ENCODE assay signal across 11 cellular contexts in genomic region chr22:46761017-46761416, GRCh38. TPM values are rescaled to one million over a fixed set of nuclear protein-coding genes. Genes with fewer than 3 reads are reported as not detected.
A peak's percentile ranks its signal among the peaks of the same experiment; 100 is the strongest.
DNase-seq lines count a peak whose midpoint lies in the region; ATAC-seq, FAIRE-seq and TF ChIP-seq lines count a peak whose summit lies in the region.
"Had no signal": no experiment of that assay in that cellular context is flagged by ENCODE, and none has a peak within 500 bp of the region (broad histone marks: within the 10 kb centered on the region; RNA-seq: fewer than 3 reads in every experiment).

No MANE protein-coding gene starts in this region.

- H2AFZ ChIP-seq in K562 (ENCODE audit: low read depth, low read length), result no peak overlapping the region

- no peaks in the 10 kb centered on the region for H3K9me1 ChIP-seq in K562 (ENCODE audit: control insufficient read depth, insufficient read depth, low read length)

- TF ChIP-seq CTCF in K562 (IDR thresholded peaks at IDR 0.05 in 2 of 3, conservative IDR thresholded peaks at IDR 0.05 in 1 of 3; ENCODE audit: insufficient read depth in 2 of 3, low read depth in 1 of 3, low read length in 3 of 3), result no peak

- peak overlapping the region; percentile 81 to 97 (median 89) for H3K4me2 ChIP-seq in BLaER1 treated with 17β-estradiol and CSF1 and Interleukin-3, amounts not matched to agents 10 nM and 100 nM
- peak overlapping the region; percentile 94 for H3K4me2 ChIP-seq in K562 (ENCODE audit: insufficient read depth, low read length)

- peaks cover 5 to 33% (median 20%) of the 10 kb centered on the region in 11 experiments; a peak in 17 of 22 replicates for H4K20me1 ChIP-seq in BLaER1 treated with 17β-estradiol and CSF1 and Interleukin-3, amounts not matched to agents 10 nM and 100 nM
- H4K20me1 ChIP-seq in K562 (replicated peaks; ENCODE audit: control insufficient read depth, insufficient read depth, low read length), result no peaks in the 10 kb centered on the region; the same call in 1 of the 2 replicates

- BruUV-seq in K562 (replicated peaks; lab: Mats Ljungman, UMichigan), result no TSS peak

- CTCF ChIA-PET in K562 (lab: Yijun Ruan, JAX; ENCODE audit: low intra/inter-chr PET ratio), result no interaction called here

- peaks cover 64 to 73% (median 71%) of the 10 kb centered on the region in 10 experiments for H3K4me1 ChIP-seq in BLaER1 treated with 17β-estradiol and CSF1 and Interleukin-3, amounts not matched to agents 10 nM and 100 nM
- H3K4me1 ChIP-seq in HUES6 (ENCODE audit: control insufficient read depth, insufficient read depth, low read length), result peaks cover 8% of the 10 kb centered on the region; the same call in 1 of the 2 replicates
- peaks cover 5 to 10% of the 10 kb centered on the region in 2 experiments; a peak in 4 of 5 replicates for H3K4me1 ChIP-seq in K562 (replicated peaks in 1 of 2; ENCODE audit: control insufficient read depth in 2 of 2, insufficient read depth in 2 of 2, low read length in 2 of 2)

- in situ Hi-C loops in K562 (cut with MboI), result no loop called here

- H3K27me3 ChIP-seq in BLaER1 treated with 17β-estradiol and CSF1 and Interleukin-3, amounts not matched to agents 10 nM and 100 nM, result no peaks in the 10 kb centered on the region
- H3K27me3 ChIP-seq in HUES6 (ENCODE audit: control insufficient read depth, insufficient read depth, low read length) (no peaks in the 10 kb centered on the region), K562 (ENCODE audit: control insufficient read depth in 2 of 2, insufficient read depth in 2 of 2, low read length in 2 of 2) (no peaks in the 10 kb centered on the region)

- H3K27ac ChIP-seq in BLaER1 treated with 17β-estradiol and CSF1 and Interleukin-3, amounts not matched to agents 10 nM and 100 nM, result peak overlapping the region in 4 of 11 experiments; percentile 94 to 97 (median 96); a peak in 3 of 22 replicates
- H3K27ac ChIP-seq in HUES6 (ENCODE audit: low read depth, low read length) (no peak overlapping the region), K562 (ENCODE audit: extremely low read depth, low read depth, low read length) (peak overlapping the region; percentile 35; the same call in 1 of the 3 replicates)

- peaks cover 46% of the 10 kb centered on the region in 2 donors for H3K4me1 Mint-ChIP-seq in natural killer cell treated with Interleukin-12 subunit alpha and Interleukin-12 subunit beta and Interleukin-15 and Interleukin-18, amount 100 ng/mL, for 72 hours (ENCODE audit: low read depth in 2 of 2)

- peak overlapping the region; percentile 89 to 98 (median 93); a peak in 20 of 22 replicates for H3K9ac ChIP-seq in BLaER1 treated with 17β-estradiol and CSF1 and Interleukin-3, amounts not matched to agents 10 nM and 100 nM
- H3K9ac ChIP-seq in HUES6 (ENCODE audit: low read length) (peak overlapping the region; percentile 12), K562 (ENCODE audit: insufficient read depth in 1 of 2, low read depth in 2 of 2, low read length in 2 of 2) (peak overlapping the region; percentile 86 to 98)

- peak overlapping the region; percentile 100 for H3K27ac Mint-ChIP-seq in natural killer cell treated with Interleukin-12 subunit alpha and Interleukin-12 subunit beta and Interleukin-15 and Interleukin-18, amount 100 ng/mL, for 72 hours

- no peak for TF ChIP-seq RAD21 in K562 (CRISPR knock-in tag; conservative IDR thresholded peaks at IDR 0.05 in 1 of 2, IDR thresholded peaks at IDR 0.05 in 1 of 2)

- peaks cover 0 to 15% (median 5%) of the 10 kb centered on the region in 11 experiments; a peak in 11 of 22 replicates for H3K36me3 ChIP-seq in BLaER1 treated with 17β-estradiol and CSF1 and Interleukin-3, amounts not matched to agents 10 nM and 100 nM
- H3K36me3 ChIP-seq in HUES6 (ENCODE audit: control insufficient read depth, insufficient read depth, low read length) (peaks cover 20% of the 10 kb centered on the region), K562 (ENCODE audit: control insufficient read depth, insufficient read depth, low read length) (peaks cover 19% of the 10 kb centered on the region; the same call in 2 of the 3 replicates)

- WGBS in K562 (ENCODE audit: insufficient coverage, low coverage, missing lambda C conversion rate), result 51% methylated on average over 6 of the region's 6 CpGs

- no peak for FAIRE-seq in K562 (lab: Jason Lieb, UNC)

- H3K9me3 ChIP-seq in BLaER1 treated with 17β-estradiol and CSF1 and Interleukin-3, amounts not matched to agents 10 nM and 100 nM (replicated peaks in 1 of 11), result peaks cover 8 to 15% (median 12%) of the 10 kb centered on the region in 11 experiments
- H3K9me3 ChIP-seq in HUES6 (ENCODE audit: control insufficient read depth, insufficient read depth, low read depth, low read length) (peaks cover 15% of the 10 kb centered on the region), K562 (replicated peaks; ENCODE audit: control insufficient read depth, insufficient read depth, low read depth, low read length) (peaks cover 6% of the 10 kb centered on the region)

- TF ChIP-seq EP300 in K562 (IDR thresholded peaks at IDR 0.05; ENCODE audit: low read length), result no peak

- H3K79me2 ChIP-seq in K562 (ENCODE audit: control insufficient read depth, insufficient read depth, low read length), result peaks cover 42% of the 10 kb centered on the region

- peak overlapping the region in 9 of 10 experiments; percentile 77 to 98 (median 86); a peak in 12 of 20 replicates for H3K4me3 ChIP-seq in BLaER1 treated with 17β-estradiol and CSF1 and Interleukin-3, amounts not matched to agents 10 nM and 100 nM
- H3K4me3 ChIP-seq in HUES6 (ENCODE audit: low read depth, low read length) (peak overlapping the region; percentile 98), K562 (peak overlapping the region; percentile 90)
- H3K4me3 ChIP-seq: lung had no signal

- H3K27me3 Mint-ChIP-seq in natural killer cell treated with Interleukin-12 subunit alpha and Interleukin-12 subunit beta and Interleukin-15 and Interleukin-18, amount 100 ng/mL, for 72 hours, result no peaks in the 10 kb centered on the region

- intact Hi-C loops in K562 (cut with micrococcal nuclease), result no loop called here

- DNase-seq in K562 (ENCODE audit: extremely low read depth in 1 of 4, low spot score in 3 of 4) (no peak), epidermal melanocyte (ENCODE audit: insufficient read length, low spot score) (no peak)
- peak; percentile 53 for DNase-seq in natural killer cell treated with Interleukin-12 subunit alpha and Interleukin-12 subunit beta and Interleukin-15 and Interleukin-18, amount 100 ng/mL, for 72 hours (ENCODE audit: low spot score)
- DNase-seq in central memory CD4-positive, alpha-beta T cell, result no peak
- DNase-seq in stimulated activated CD4-positive, alpha-beta T cell treated with anti-CD3 and anti-CD28 coated beads, Interleukin-2, amount 100 ng/mL, for 48 hours, result no peak
- DNase-seq: NCI-H345; stimulated activated CD4-positive, alpha-beta T cell treated with anti-CD3 and anti-CD28 coated beads, Interleukin-4, amount 100 ng/mL, for 4 hours had no signal

- H3K9me3 Mint-ChIP-seq in natural killer cell treated with Interleukin-12 subunit alpha and Interleukin-12 subunit beta and Interleukin-15 and Interleukin-18, amount 100 ng/mL, for 72 hours, result peaks cover 5% of the 10 kb centered on the region

- H3K36me3 Mint-ChIP-seq in natural killer cell treated with Interleukin-12 subunit alpha and Interleukin-12 subunit beta and Interleukin-15 and Interleukin-18, amount 100 ng/mL, for 72 hours, result peaks cover 4% of the 10 kb centered on the region

- H3K4me3 Mint-ChIP-seq in natural killer cell treated with Interleukin-12 subunit alpha and Interleukin-12 subunit beta and Interleukin-15 and Interleukin-18, amount 100 ng/mL, for 72 hours, result peak overlapping the region; percentile 100

- TF ChIP-seq POLR2A in K562 (conservative IDR thresholded peaks at IDR 0.05), result no peak

- POLR2A ChIA-PET in K562 (lab: Yijun Ruan, JAX), result interaction anchor here (0.6 to 2.9 kb wide), 9 partner anchors 8 to 402 kb away, joined by 3 to 27 read pairs (median 3); no protein-coding TSS in a partner anchor

- ATAC-seq in K562 (no peak), GM21528 (IDR thresholded peaks at IDR 0.05; ENCODE audit: low FRiP score, unreplicated experiment) (no peak)
- ATAC-seq in natural killer cell treated with Interleukin-12 subunit alpha and Interleukin-12 subunit beta and Interleukin-15 and Interleukin-18, amount 100 ng/mL, for 72 hours, result no peak

RNA-seq across cellular contexts. Expression of gene TBC1D22A, which starts 1.4 kb away (rescaled TPM):
- 31.5 and 43.3 TPM in 2 replicates for total RNA-seq in K562 (2011; cell fraction: chromatin; rRNA removed; ENCODE audit: low replicate concordance)
- 21.1 and 22.2 TPM in 2 replicates for total RNA-seq in K562 (2011; cell fraction: nucleolus; rRNA removed)
- total RNA-seq in K562 (2011; cell fraction: nucleoplasm; rRNA removed), result 21.2 and 22.4 TPM in 2 replicates
- 5.2 and 8.2 TPM in 2 replicates for total RNA-seq in K562 (2014; rRNA removed)
- 1.9 and 2.4 TPM in 2 replicates for total RNA-seq in K562 (2014; rRNA removed; fragmentation: Illumina TruSeq; extraction: Trizol)
- 3.1 and 3.3 TPM in 2 replicates for total RNA-seq in K562 (2015; rRNA removed; fragmentation: Illumina TruSeq; extraction: Trizol)
- 11.5 and 12.6 TPM in 2 replicates for total RNA-seq in K562 (2021)
- polyA plus RNA-seq in K562 (2011; rRNA removed), result 7.5 and 10.0 TPM in 2 replicates
- polyA plus RNA-seq in K562 (2011; cell fraction: cytosol; rRNA removed), result 7.8 and 8.5 TPM in 2 replicates
- 9.0 and 10.7 TPM in 2 replicates for polyA plus RNA-seq in K562 (2011; cell fraction: nucleus; rRNA removed)
- 8.6 and 10.2 TPM in 2 replicates for polyA plus RNA-seq in K562 (2012)
- polyA plus RNA-seq in K562 (2014; fragmentation: Illumina TruSeq; extraction: Trizol), result 5.6 and 5.8 TPM in 2 replicates
- polyA plus RNA-seq in K562 (2014; fragmentation: Nextera tagmentation; extraction: Ambion mirVana), result under 1 TPM; 0.20 to 0.34 TPM
- polyA plus RNA-seq in K562 (2014; rRNA removed), result 7.1 and 7.9 TPM in 2 replicates
- 8.5 and 9.0 TPM in 2 replicates for polyA minus RNA-seq in K562 (2011; rRNA and poly(A)+ RNA removed)
- polyA minus RNA-seq in K562 (2011; cell fraction: cytosol; rRNA and poly(A)+ RNA removed), result 5.6 and 15.4 TPM in 2 replicates
- polyA minus RNA-seq in K562 (2011; cell fraction: nucleus; rRNA and poly(A)+ RNA removed), result 7.1 and 12.8 TPM in 2 replicates
- 10 to 100 TPM; 31.9 to 43.4 TPM for total RNA-seq in natural killer cell treated with Interleukin-12 subunit alpha and Interleukin-12 subunit beta and Interleukin-15 and Interleukin-18, amount 100 ng/mL, for 72 hours

RNA-seq across cellular contexts. Expression of gene CERK, which starts 23.0 kb away (rescaled TPM):
- total RNA-seq in K562 (2011; cell fraction: chromatin; rRNA removed; ENCODE audit: low replicate concordance), result 19.9 and 29.6 TPM in 2 replicates
- total RNA-seq in K562 (2011; cell fraction: nucleolus; rRNA removed), result 16.8 and 18.6 TPM in 2 replicates
- total RNA-seq in K562 (2011; cell fraction: nucleoplasm; rRNA removed), result 22.0 and 23.9 TPM in 2 replicates
- total RNA-seq in K562 (2014; rRNA removed), result 10.7 and 12.2 TPM in 2 replicates
- total RNA-seq in K562 (2014; rRNA removed; fragmentation: Illumina TruSeq; extraction: Trizol), result 7.3 and 8.0 TPM in 2 replicates
- 14.5 and 14.9 TPM in 2 replicates for total RNA-seq in K562 (2015; rRNA removed; fragmentation: Illumina TruSeq; extraction: Trizol)
- 9.9 and 12.5 TPM in 2 replicates for total RNA-seq in K562 (2021)
- polyA plus RNA-seq in K562 (2011; rRNA removed), result 11.8 and 12.7 TPM in 2 replicates
- 10.9 and 13.7 TPM in 2 replicates for polyA plus RNA-seq in K562 (2011; cell fraction: cytosol; rRNA removed)
- 9.6 and 10.3 TPM in 2 replicates for polyA plus RNA-seq in K562 (2011; cell fraction: nucleus; rRNA removed)
- polyA plus RNA-seq in K562 (2012), result 10.9 and 13.1 TPM in 2 replicates
- polyA plus RNA-seq in K562 (2014; fragmentation: Illumina TruSeq; extraction: Trizol), result 8.0 and 8.7 TPM in 2 replicates
- polyA plus RNA-seq in K562 (2014; fragmentation: Nextera tagmentation; extraction: Ambion mirVana), result 1 to 10 TPM; 1.1 to 1.3 TPM
- polyA plus RNA-seq in K562 (2014; rRNA removed), result 8.3 and 8.6 TPM in 2 replicates
- 13.6 and 15.8 TPM in 2 replicates for polyA minus RNA-seq in K562 (2011; rRNA and poly(A)+ RNA removed)
- 9.7 and 12.5 TPM in 2 replicates for polyA minus RNA-seq in K562 (2011; cell fraction: cytosol; rRNA and poly(A)+ RNA removed)
- 6.2 and 12.6 TPM in 2 replicates for polyA minus RNA-seq in K562 (2011; cell fraction: nucleus; rRNA and poly(A)+ RNA removed)
- 10 to 100 TPM; 38.1 to 55.8 TPM for total RNA-seq in natural killer cell treated with Interleukin-12 subunit alpha and Interleukin-12 subunit beta and Interleukin-15 and Interleukin-18, amount 100 ng/mL, for 72 hours

Comparison
In these comparisons a context has a peak if more than half of its experiments do, and no peak if none do; other contexts are left out.
1. H3K9ac ChIP-seq: peak in every context shown above with its lines; median percentile 93 in BLaER1 treated with 17β-estradiol and CSF1 and Interleukin-3, amounts not matched to agents 10 nM and 100 nM; 92 in K562; 12 in HUES6.